Comparison of ENCODE assay signal across 20 cellular contexts in genomic region chr20:58991720-58992119, GRCh38. TPM values are rescaled to one million over a fixed set of nuclear protein-coding genes. Genes with fewer than 3 reads are reported as not detected.
DNase-seq lines count a peak whose midpoint lies in the region; ATAC-seq, FAIRE-seq and TF ChIP-seq lines count a peak whose summit lies in the region.
"Had no signal": no experiment of that assay in that cellular context is flagged by ENCODE, and none has a peak within 500 bp of the region (broad histone marks: within the 10 kb centered on the region; RNA-seq: fewer than 3 reads in every experiment).

No MANE protein-coding gene starts in this region.

- POLR2A ChIA-PET in HepG2 (lab: Yijun Ruan, JAX): interaction anchor here (0.8 to 2.3 kb wide), 4 partner anchors 10 to 40 kb away, joined by 3 to 7 read pairs (median 6); partner anchors contain the start of gene ATP5F1E

- peaks cover 71% of the 10 kb centered on the region for H3K4me1 ChIP-seq in HepG2 (ENCODE audit: insufficient read depth, low read length)
- H3K4me1 ChIP-seq in suprapubic skin: no peaks in the 10 kb centered on the region

- no peaks in the 10 kb centered on the region for H3K9me3 Mint-ChIP-seq in activated T-cell treated with anti-CD3 and anti-CD28 coated beads, Interleukin-2, amount 50 U/mL, for 72 hours
- H3K9me3 Mint-ChIP-seq: activated B cell treated with CpG ODN at 0.5 μM for 24 hours; activated naive CD4-positive, alpha-beta T cell treated with anti-CD3 and anti-CD28 coated beads, Interleukin-2, amount 50 U/mL, for 24 hours; CD4-positive, alpha-beta memory T cell; neural crest cell; stimulated activated naive CD8-positive, alpha-beta T cell treated with anti-CD3 and anti-CD28 coated beads, Interleukin-15, amount 100 ng/mL, for 72 hours; T-helper 1 cell treated with Interleukin-12 subunit alpha and Interleukin-12 subunit beta and Interleukin-4 antibody, amounts not matched to agents 30 μg/mL and 1 μg/mL, for 36 hours had no signal

- no peak for TF ChIP-seq RAD21 in HepG2 (CRISPR knock-in tag; IDR thresholded peaks at IDR 0.05)

- ATAC-seq in activated T-cell treated with anti-CD3 and anti-CD28 coated beads, Interleukin-2, amount 50 U/mL, for 72 hours (replicated peaks in 1 of 2): no peak
- ATAC-seq in HepG2 (peak; percentile 21), HG02610 (IDR thresholded peaks at IDR 0.05; ENCODE audit: unreplicated experiment) (no peak), HG03457 (IDR thresholded peaks at IDR 0.05; ENCODE audit: unreplicated experiment) (no peak)
- ATAC-seq: stimulated activated naive CD8-positive, alpha-beta T cell treated with anti-CD3 and anti-CD28 coated beads, Interleukin-15, amount 100 ng/mL, for 72 hours had no signal

- peak overlapping the region; percentile 22 for H3K27ac ChIP-seq in HepG2 (ENCODE audit: extremely low read length, insufficient read depth, low read length)
- H3K27ac ChIP-seq in suprapubic skin: no peak overlapping the region

- peaks cover 63 to 86% of the 10 kb centered on the region in 2 experiments for H3K36me3 ChIP-seq in HepG2 (replicated peaks in 1 of 2; ENCODE audit: control insufficient read depth in 1 of 2, insufficient read depth in 2 of 2, low read length in 2 of 2)
- H3K36me3 ChIP-seq in suprapubic skin: peaks cover 98% of the 10 kb centered on the region

- H3K9ac ChIP-seq in HepG2 (ENCODE audit: insufficient read depth, low read depth, low read length): no peak overlapping the region

- H4K20me1 ChIP-seq in HepG2 (ENCODE audit: insufficient read depth, low read length): no peaks in the 10 kb centered on the region

- no peak overlapping the region for H3K4me2 ChIP-seq in HepG2 (ENCODE audit: low read depth, low read length)

- TF ChIP-seq POLR2A in HepG2 (IDR thresholded peaks at IDR 0.05; ENCODE audit: insufficient read depth in 1 of 2, low read depth in 2 of 2, low read length in 2 of 2) (0 out of 4 replicates have a peak, but pooled peaks of 1 of the 2 experiments have one; percentile 37), suprapubic skin (IDR thresholded peaks at IDR 0.05) (no peak)

- peak overlapping the region; percentile 2 for H3K27ac Mint-ChIP-seq in activated T-cell treated with anti-CD3 and anti-CD28 coated beads, Interleukin-2, amount 50 U/mL, for 72 hours
- H3K27ac Mint-ChIP-seq: activated naive CD4-positive, alpha-beta T cell treated with anti-CD3 and anti-CD28 coated beads, Interleukin-2, amount 50 U/mL, for 24 hours; T-helper 1 cell treated with Interleukin-12 subunit alpha and Interleukin-12 subunit beta and Interleukin-4 antibody, amounts not matched to agents 30 μg/mL and 1 μg/mL, for 36 hours had no signal

- WGBS in HepG2 (ENCODE audit: low lambda C conversion rate): 42% methylated on average over 10 of the region's 10 CpGs
- WGBS in suprapubic skin: 82% methylated on average over 10 of the region's 10 CpGs

- in situ Hi-C loops in HepG2 (cut with HindIII; ENCODE audit: extremely low pct_ligation_motif_present, low pct_unique_long_range_greater_than_20kb): no loop called here

- no peak overlapping the region for H3K4me3 ChIP-seq in HepG2 (replicated peaks in 1 of 3; ENCODE audit: insufficient read depth in 1 of 3, low read depth in 2 of 3, low read length in 3 of 3)
- no peak overlapping the region for H3K4me3 ChIP-seq in suprapubic skin

- DNase-seq in activated T-cell treated with anti-CD3 and anti-CD28 coated beads, Interleukin-2, amount 50 U/mL, for 72 hours: no peak
- no peak for DNase-seq in activated T-cell treated with anti-CD3 and anti-CD28 coated beads for 4 hours
- peak; percentile 89 for DNase-seq in HepG2 (ENCODE audit: low spot score)
- peak; percentile 13 to 54 for DNase-seq in suprapubic skin (ENCODE audit: low spot score in 2 of 2)
- DNase-seq: ACHN; activated B cell treated with CpG ODN at 0.5 μM for 24 hours; CD4-positive, alpha-beta memory T cell; erythroblast; mammary epithelial cell; NCI-H1417 treated with DMSO at 0.1 percent for 48 hours; NCI-H2171 treated with DMSO at 0.1 percent for 48 hours; retina; stimulated activated naive CD8-positive, alpha-beta T cell treated with anti-CD3 and anti-CD28 coated beads, Interleukin-15, amount 100 ng/mL, for 72 hours had no signal

- CTCF ChIA-PET in HepG2 (lab: Yijun Ruan, JAX; ENCODE audit: low intra/inter-chr PET ratio, low total read pairs): no interaction called here

- no TSS peak for BruUV-seq in HepG2 (replicated peaks; lab: Mats Ljungman, UMichigan)

- H3K36me3 Mint-ChIP-seq in activated T-cell treated with anti-CD3 and anti-CD28 coated beads, Interleukin-2, amount 50 U/mL, for 72 hours (ENCODE audit: insufficient read depth in 2 of 2): peaks cover 14 to 29% of the 10 kb centered on the region in 2 donors

- TF ChIP-seq CTCF in HepG2 (CRISPR knock-in tag; IDR thresholded peaks at IDR 0.05) (no peak), suprapubic skin (IDR thresholded peaks at IDR 0.05) (no peak)

- peaks cover 9% of the 10 kb centered on the region for H3K4me1 Mint-ChIP-seq in activated T-cell treated with anti-CD3 and anti-CD28 coated beads, Interleukin-2, amount 50 U/mL, for 72 hours (ENCODE audit: low read depth)

- TF ChIP-seq EP300 in HepG2 (IDR thresholded peaks at IDR 0.05; ENCODE audit: low read depth in 2 of 2, low read length in 2 of 2): peak in 1 of 2 experiments; percentile 31; a peak in 1 of 4 replicates
- no peak for TF ChIP-seq EP300 in HepG2 (CRISPR knock-in tag; IDR thresholded peaks at IDR 0.05; ENCODE audit: borderline replicate concordance)
- no peak for TF ChIP-seq EP300 in suprapubic skin (IDR thresholded peaks at IDR 0.05)

- peak; percentile 71 for FAIRE-seq in HepG2 (lab: Jason Lieb, UNC)
- FAIRE-seq: GM18507, H1 had no signal

- intact Hi-C loops in HepG2 (cut with micrococcal nuclease; ENCODE audit: unreplicated experiment): loop anchor here (1.0 kb wide), 1 partner anchor 10 kb away; the partner anchor contains the start of gene NELFCD

- no peak overlapping the region for H3K4me3 Mint-ChIP-seq in activated T-cell treated with anti-CD3 and anti-CD28 coated beads, Interleukin-2, amount 50 U/mL, for 72 hours
- H3K4me3 Mint-ChIP-seq: activated B cell treated with CpG ODN at 0.5 μM for 24 hours; activated naive CD4-positive, alpha-beta T cell treated with anti-CD3 and anti-CD28 coated beads, Interleukin-2, amount 50 U/mL, for 24 hours; CD4-positive, alpha-beta memory T cell; neural crest cell; stimulated activated naive CD8-positive, alpha-beta T cell treated with anti-CD3 and anti-CD28 coated beads, Interleukin-15, amount 100 ng/mL, for 72 hours; T-helper 1 cell treated with Interleukin-12 subunit alpha and Interleukin-12 subunit beta and Interleukin-4 antibody, amounts not matched to agents 30 μg/mL and 1 μg/mL, for 36 hours had no signal

- H3K27me3 ChIP-seq in HepG2 (ENCODE audit: control insufficient read depth in 1 of 2, insufficient read depth in 2 of 2, low read length in 2 of 2) (no peaks in the 10 kb centered on the region), suprapubic skin (no peaks in the 10 kb centered on the region)

- H2AFZ ChIP-seq in HepG2 (ENCODE audit: low read length): no peak overlapping the region

- H3K27me3 Mint-ChIP-seq in activated T-cell treated with anti-CD3 and anti-CD28 coated beads, Interleukin-2, amount 50 U/mL, for 72 hours (ENCODE audit: low read depth): no peaks in the 10 kb centered on the region
- H3K27me3 Mint-ChIP-seq: activated B cell treated with CpG ODN at 0.5 μM for 24 hours; activated naive CD4-positive, alpha-beta T cell treated with anti-CD3 and anti-CD28 coated beads, Interleukin-2, amount 50 U/mL, for 24 hours; CD4-positive, alpha-beta memory T cell; stimulated activated naive CD8-positive, alpha-beta T cell treated with anti-CD3 and anti-CD28 coated beads, Interleukin-15, amount 100 ng/mL, for 72 hours had no signal

- H3K9me3 ChIP-seq in HepG2 (ENCODE audit: low read length) (no peaks in the 10 kb centered on the region), suprapubic skin (no peaks in the 10 kb centered on the region)

- peaks cover 3% of the 10 kb centered on the region for H3K79me2 ChIP-seq in HepG2 (ENCODE audit: insufficient read depth, low read length)

RNA-seq across cellular contexts. Expression of gene NELFCD, which starts 10.7 kb away (rescaled TPM):
- total RNA-seq in activated T-cell treated with anti-CD3 and anti-CD28 coated beads, Interleukin-2, amount 50 U/mL, for 72 hours: 10 to 100 TPM; 66.2 to 67.5 TPM
- total RNA-seq in HepG2 (2016; rRNA removed; fragmentation: Illumina TruSeq; extraction: Trizol): 159 and 160 TPM in 2 replicates
- total RNA-seq in HepG2 (2016; cell fraction: cytosol; rRNA removed; fragmentation: Illumina TruSeq; extraction: Trizol; ENCODE audit: low read depth): 40.4 and 47.8 TPM in 2 replicates
- total RNA-seq in HepG2 (2016; cell fraction: insoluble cytoplasmic fraction; rRNA removed; fragmentation: Illumina TruSeq; extraction: Trizol): 132 and 155 TPM in 2 replicates
- 73.6 and 76.0 TPM in 2 replicates for total RNA-seq in HepG2 (2016; cell fraction: membrane; rRNA removed; fragmentation: Illumina TruSeq; extraction: Trizol)
- total RNA-seq in HepG2 (2016; cell fraction: nucleus; rRNA removed; fragmentation: Illumina TruSeq; extraction: Trizol): 124 and 141 TPM in 2 replicates
- 168 and 203 TPM in 2 replicates for polyA plus RNA-seq in HepG2 (2011; rRNA removed)
- polyA plus RNA-seq in HepG2 (2011; cell fraction: cytosol; rRNA removed): 156 and 174 TPM in 2 replicates
- 553 and 648 TPM in 2 replicates for polyA plus RNA-seq in HepG2 (2011; cell fraction: nucleus; rRNA removed)
- 143 and 173 TPM in 2 replicates for polyA plus RNA-seq in HepG2 (2012)
- 31.7 and 32.2 TPM in 2 replicates for polyA plus RNA-seq in HepG2 (2016; cell fraction: cytosol; fragmentation: Illumina TruSeq; extraction: Trizol; ENCODE audit: low read depth)
- 140 and 169 TPM in 2 replicates for polyA plus RNA-seq in HepG2 (2016; cell fraction: insoluble cytoplasmic fraction; fragmentation: Illumina TruSeq; extraction: Trizol; ENCODE audit: low read depth)
- 55.0 and 56.1 TPM in 2 replicates for polyA plus RNA-seq in HepG2 (2016; cell fraction: membrane; fragmentation: Illumina TruSeq; extraction: Trizol; ENCODE audit: low read depth)
- 254 and 278 TPM in 2 replicates for polyA plus RNA-seq in HepG2 (2016; cell fraction: nucleus; fragmentation: Illumina TruSeq; extraction: Trizol; ENCODE audit: insufficient read depth, low read depth)
- 150 and 192 TPM in 2 replicates for polyA minus RNA-seq in HepG2 (2011; rRNA and poly(A)+ RNA removed; ENCODE audit: low replicate concordance)
- 74.9 and 79.5 TPM in 2 replicates for polyA minus RNA-seq in HepG2 (2011; cell fraction: cytosol; rRNA and poly(A)+ RNA removed)
- 224 and 244 TPM in 2 replicates for polyA minus RNA-seq in HepG2 (2011; cell fraction: nucleus; rRNA and poly(A)+ RNA removed)
- total RNA-seq in suprapubic skin: 10 to 100 TPM; 45.9 to 90.0 (median 63.4) TPM

RNA-seq across cellular contexts. Expression of gene CTSZ, which starts 15.3 kb away (rescaled TPM):
- 10 to 100 TPM; 44.5 to 51.6 TPM for total RNA-seq in activated T-cell treated with anti-CD3 and anti-CD28 coated beads, Interleukin-2, amount 50 U/mL, for 72 hours
- not detected in 2 replicates for total RNA-seq in HepG2 (2016; rRNA removed; fragmentation: Illumina TruSeq; extraction: Trizol)
- total RNA-seq in HepG2 (2016; cell fraction: cytosol; rRNA removed; fragmentation: Illumina TruSeq; extraction: Trizol; ENCODE audit: low read depth): not detected in 2 replicates
- total RNA-seq in HepG2 (2016; cell fraction: insoluble cytoplasmic fraction; rRNA removed; fragmentation: Illumina TruSeq; extraction: Trizol): not detected in 2 replicates
- total RNA-seq in HepG2 (2016; cell fraction: membrane; rRNA removed; fragmentation: Illumina TruSeq; extraction: Trizol): not detected in 2 replicates
- total RNA-seq in HepG2 (2016; cell fraction: nucleus; rRNA removed; fragmentation: Illumina TruSeq; extraction: Trizol): not detected in 2 replicates
- polyA plus RNA-seq in HepG2 (2011; rRNA removed): 0.33 and 0.46 TPM in 2 replicates
- polyA plus RNA-seq in HepG2 (2011; cell fraction: cytosol; rRNA removed): 0.28 and 0.36 TPM in 2 replicates
- 0.23 and 0.59 TPM in 2 replicates for polyA plus RNA-seq in HepG2 (2011; cell fraction: nucleus; rRNA removed)
- 0.47 and 0.52 TPM in 2 replicates for polyA plus RNA-seq in HepG2 (2012)
- not detected in 2 replicates for polyA plus RNA-seq in HepG2 (2016; cell fraction: cytosol; fragmentation: Illumina TruSeq; extraction: Trizol; ENCODE audit: low read depth)
- not detected in 2 replicates for polyA plus RNA-seq in HepG2 (2016; cell fraction: insoluble cytoplasmic fraction; fragmentation: Illumina TruSeq; extraction: Trizol; ENCODE audit: low read depth)
- not detected in 2 replicates for polyA plus RNA-seq in HepG2 (2016; cell fraction: membrane; fragmentation: Illumina TruSeq; extraction: Trizol; ENCODE audit: low read depth)
- polyA plus RNA-seq in HepG2 (2016; cell fraction: nucleus; fragmentation: Illumina TruSeq; extraction: Trizol; ENCODE audit: insufficient read depth, low read depth): not detected in 2 replicates
- polyA minus RNA-seq in HepG2 (2011; rRNA and poly(A)+ RNA removed; ENCODE audit: low replicate concordance): 0.10 and 114 TPM in 2 replicates
- polyA minus RNA-seq in HepG2 (2011; cell fraction: cytosol; rRNA and poly(A)+ RNA removed): 0.70 TPM in 1 of 2 replicates, not detected in the other
- 1.0 TPM in 1 of 2 replicates, not detected in the other for polyA minus RNA-seq in HepG2 (2011; cell fraction: nucleus; rRNA and poly(A)+ RNA removed)
- 10 to 100 TPM; 25.6 to 38.7 (median 34.7) TPM for total RNA-seq in suprapubic skin

RNA-seq across cellular contexts. Expression of gene TUBB1, which starts 27.5 kb away (rescaled TPM):
- not detected for total RNA-seq in activated T-cell treated with anti-CD3 and anti-CD28 coated beads, Interleukin-2, amount 50 U/mL, for 72 hours
- total RNA-seq in HepG2 (2016; rRNA removed; fragmentation: Illumina TruSeq; extraction: Trizol): 0.11 and 0.17 TPM in 2 replicates
- not detected in 2 replicates for total RNA-seq in HepG2 (2016; cell fraction: cytosol; rRNA removed; fragmentation: Illumina TruSeq; extraction: Trizol; ENCODE audit: low read depth)
- total RNA-seq in HepG2 (2016; cell fraction: insoluble cytoplasmic fraction; rRNA removed; fragmentation: Illumina TruSeq; extraction: Trizol): 0.17 and 0.25 TPM in 2 replicates
- 0.07 TPM in 1 of 2 replicates, not detected in the other for total RNA-seq in HepG2 (2016; cell fraction: membrane; rRNA removed; fragmentation: Illumina TruSeq; extraction: Trizol)
- 0.09 and 0.16 TPM in 2 replicates for total RNA-seq in HepG2 (2016; cell fraction: nucleus; rRNA removed; fragmentation: Illumina TruSeq; extraction: Trizol)
- 51.5 and 57.6 TPM in 2 replicates for polyA plus RNA-seq in HepG2 (2011; rRNA removed)
- 32.3 and 32.4 TPM in 2 replicates for polyA plus RNA-seq in HepG2 (2011; cell fraction: cytosol; rRNA removed)
- 71.8 and 73.9 TPM in 2 replicates for polyA plus RNA-seq in HepG2 (2011; cell fraction: nucleus; rRNA removed)
- polyA plus RNA-seq in HepG2 (2012): 7.2 and 22.3 TPM in 2 replicates
- 0.03 TPM in 1 of 2 replicates, not detected in the other for polyA plus RNA-seq in HepG2 (2016; cell fraction: cytosol; fragmentation: Illumina TruSeq; extraction: Trizol; ENCODE audit: low read depth)
- 0.23 and 0.33 TPM in 2 replicates for polyA plus RNA-seq in HepG2 (2016; cell fraction: insoluble cytoplasmic fraction; fragmentation: Illumina TruSeq; extraction: Trizol; ENCODE audit: low read depth)
- polyA plus RNA-seq in HepG2 (2016; cell fraction: membrane; fragmentation: Illumina TruSeq; extraction: Trizol; ENCODE audit: low read depth): 0.05 and 0.07 TPM in 2 replicates
- 0.33 and 0.59 TPM in 2 replicates for polyA plus RNA-seq in HepG2 (2016; cell fraction: nucleus; fragmentation: Illumina TruSeq; extraction: Trizol; ENCODE audit: insufficient read depth, low read depth)
- 47.0 TPM in 1 of 2 replicates, not detected in the other for polyA minus RNA-seq in HepG2 (2011; rRNA and poly(A)+ RNA removed; ENCODE audit: low replicate concordance)
- polyA minus RNA-seq in HepG2 (2011; cell fraction: cytosol; rRNA and poly(A)+ RNA removed): 17.2 and 17.4 TPM in 2 replicates
- polyA minus RNA-seq in HepG2 (2011; cell fraction: nucleus; rRNA and poly(A)+ RNA removed): 20.1 and 23.4 TPM in 2 replicates
- under 1 TPM in 1 of 4 donors, not detected in 3; 0.17 TPM for total RNA-seq in suprapubic skin
- total RNA-seq: CD4-positive, alpha-beta memory T cell; H1; mammary epithelial cell; neural crest cell had no signal
- polyA plus RNA-seq: CD4-positive, alpha-beta memory T cell; H1 had no signal

RNA-seq across cellular contexts. Expression of gene ATP5F1E, which starts 40.4 kb away (rescaled TPM):
- total RNA-seq in activated T-cell treated with anti-CD3 and anti-CD28 coated beads, Interleukin-2, amount 50 U/mL, for 72 hours: 10 to 100 TPM; 55.7 to 56.4 TPM
- 134 and 163 TPM in 2 replicates for total RNA-seq in HepG2 (2016; rRNA removed; fragmentation: Illumina TruSeq; extraction: Trizol)
- total RNA-seq in HepG2 (2016; cell fraction: cytosol; rRNA removed; fragmentation: Illumina TruSeq; extraction: Trizol; ENCODE audit: low read depth): 136 and 187 TPM in 2 replicates
- total RNA-seq in HepG2 (2016; cell fraction: insoluble cytoplasmic fraction; rRNA removed; fragmentation: Illumina TruSeq; extraction: Trizol): 135 and 172 TPM in 2 replicates
- 188 and 230 TPM in 2 replicates for total RNA-seq in HepG2 (2016; cell fraction: membrane; rRNA removed; fragmentation: Illumina TruSeq; extraction: Trizol)
- total RNA-seq in HepG2 (2016; cell fraction: nucleus; rRNA removed; fragmentation: Illumina TruSeq; extraction: Trizol): 74.5 and 76.2 TPM in 2 replicates
- polyA plus RNA-seq in HepG2 (2011; rRNA removed): 99.9 and 121 TPM in 2 replicates
- 40.4 and 46.7 TPM in 2 replicates for polyA plus RNA-seq in HepG2 (2011; cell fraction: cytosol; rRNA removed)
- polyA plus RNA-seq in HepG2 (2011; cell fraction: nucleus; rRNA removed): 11.8 and 17.3 TPM in 2 replicates
- polyA plus RNA-seq in HepG2 (2012): 85.8 and 145 TPM in 2 replicates
- polyA plus RNA-seq in HepG2 (2016; cell fraction: cytosol; fragmentation: Illumina TruSeq; extraction: Trizol; ENCODE audit: low read depth): 146 and 191 TPM in 2 replicates
- 167 and 175 TPM in 2 replicates for polyA plus RNA-seq in HepG2 (2016; cell fraction: insoluble cytoplasmic fraction; fragmentation: Illumina TruSeq; extraction: Trizol; ENCODE audit: low read depth)
- polyA plus RNA-seq in HepG2 (2016; cell fraction: membrane; fragmentation: Illumina TruSeq; extraction: Trizol; ENCODE audit: low read depth): 151 and 201 TPM in 2 replicates
- 88.7 and 95.7 TPM in 2 replicates for polyA plus RNA-seq in HepG2 (2016; cell fraction: nucleus; fragmentation: Illumina TruSeq; extraction: Trizol; ENCODE audit: insufficient read depth, low read depth)
- 19.0 and 25.4 TPM in 2 replicates for polyA minus RNA-seq in HepG2 (2011; rRNA and poly(A)+ RNA removed; ENCODE audit: low replicate concordance)
- polyA minus RNA-seq in HepG2 (2011; cell fraction: cytosol; rRNA and poly(A)+ RNA removed): 21.2 and 23.6 TPM in 2 replicates
- polyA minus RNA-seq in HepG2 (2011; cell fraction: nucleus; rRNA and poly(A)+ RNA removed): 61.4 and 62.2 TPM in 2 replicates
- 10 to 100 TPM; 16.1 to 26.8 (median 19.5) TPM for total RNA-seq in suprapubic skin

RNA-seq across cellular contexts. Expression of gene PRELID3B, which starts 50.9 kb away (rescaled TPM):
- total RNA-seq in activated T-cell treated with anti-CD3 and anti-CD28 coated beads, Interleukin-2, amount 50 U/mL, for 72 hours: 100 to 1,000 TPM; 168 to 181 TPM
- total RNA-seq in HepG2 (2016; rRNA removed; fragmentation: Illumina TruSeq; extraction: Trizol) (42.6 and 59.8 TPM in 2 replicates), suprapubic skin (10 to 100 TPM; 25.4 to 42.2 (median 32.8) TPM)
- 19.8 and 23.7 TPM in 2 replicates for total RNA-seq in HepG2 (2016; cell fraction: cytosol; rRNA removed; fragmentation: Illumina TruSeq; extraction: Trizol; ENCODE audit: low read depth)
- total RNA-seq in HepG2 (2016; cell fraction: insoluble cytoplasmic fraction; rRNA removed; fragmentation: Illumina TruSeq; extraction: Trizol): 40.7 and 62.3 TPM in 2 replicates
- 47.0 and 50.1 TPM in 2 replicates for total RNA-seq in HepG2 (2016; cell fraction: membrane; rRNA removed; fragmentation: Illumina TruSeq; extraction: Trizol)
- total RNA-seq in HepG2 (2016; cell fraction: nucleus; rRNA removed; fragmentation: Illumina TruSeq; extraction: Trizol): 15.4 and 21.0 TPM in 2 replicates
- 19.5 and 23.3 TPM in 2 replicates for polyA plus RNA-seq in HepG2 (2011; rRNA removed)
- polyA plus RNA-seq in HepG2 (2011; cell fraction: cytosol; rRNA removed): 7.1 and 11.2 TPM in 2 replicates
- 6.0 and 7.6 TPM in 2 replicates for polyA plus RNA-seq in HepG2 (2011; cell fraction: nucleus; rRNA removed)
- 17.6 and 21.3 TPM in 2 replicates for polyA plus RNA-seq in HepG2 (2012)
- polyA plus RNA-seq in HepG2 (2016; cell fraction: cytosol; fragmentation: Illumina TruSeq; extraction: Trizol; ENCODE audit: low read depth): 16.2 and 20.1 TPM in 2 replicates
- 46.4 and 46.8 TPM in 2 replicates for polyA plus RNA-seq in HepG2 (2016; cell fraction: insoluble cytoplasmic fraction; fragmentation: Illumina TruSeq; extraction: Trizol; ENCODE audit: low read depth)
- 29.0 and 30.9 TPM in 2 replicates for polyA plus RNA-seq in HepG2 (2016; cell fraction: membrane; fragmentation: Illumina TruSeq; extraction: Trizol; ENCODE audit: low read depth)
- polyA plus RNA-seq in HepG2 (2016; cell fraction: nucleus; fragmentation: Illumina TruSeq; extraction: Trizol; ENCODE audit: insufficient read depth, low read depth): 22.7 and 25.0 TPM in 2 replicates
- 35.2 and 278 TPM in 2 replicates for polyA minus RNA-seq in HepG2 (2011; rRNA and poly(A)+ RNA removed; ENCODE audit: low replicate concordance)
- 23.0 and 32.6 TPM in 2 replicates for polyA minus RNA-seq in HepG2 (2011; cell fraction: cytosol; rRNA and poly(A)+ RNA removed)
- polyA minus RNA-seq in HepG2 (2011; cell fraction: nucleus; rRNA and poly(A)+ RNA removed): 9.5 and 14.8 TPM in 2 replicates

Comparison
In these comparisons a context has a peak if more than half of its experiments do, and no peak if none do; other contexts are left out.
1. DNase-seq: peak in HepG2 (single experiment) and suprapubic skin (2 of 2); none in activated T-cell treated with anti-CD3 and anti-CD28 coated beads, Interleukin-2, amount 50 U/mL, for 72 hours (0 of 2) and activated T-cell treated with anti-CD3 and anti-CD28 coated beads for 4 hours (single experiment).
2. RNA of gene CTSZ, which starts 15.3 kb away (total RNA-seq): 44.5 to 51.6 TPM in activated T-cell treated with anti-CD3 and anti-CD28 coated beads, Interleukin-2, amount 50 U/mL, for 72 hours and 25.6 to 38.7 TPM in suprapubic skin; not detected in HepG2; every median in the first group is over 10 times any median in the second.